In the genomic region with DNA sequence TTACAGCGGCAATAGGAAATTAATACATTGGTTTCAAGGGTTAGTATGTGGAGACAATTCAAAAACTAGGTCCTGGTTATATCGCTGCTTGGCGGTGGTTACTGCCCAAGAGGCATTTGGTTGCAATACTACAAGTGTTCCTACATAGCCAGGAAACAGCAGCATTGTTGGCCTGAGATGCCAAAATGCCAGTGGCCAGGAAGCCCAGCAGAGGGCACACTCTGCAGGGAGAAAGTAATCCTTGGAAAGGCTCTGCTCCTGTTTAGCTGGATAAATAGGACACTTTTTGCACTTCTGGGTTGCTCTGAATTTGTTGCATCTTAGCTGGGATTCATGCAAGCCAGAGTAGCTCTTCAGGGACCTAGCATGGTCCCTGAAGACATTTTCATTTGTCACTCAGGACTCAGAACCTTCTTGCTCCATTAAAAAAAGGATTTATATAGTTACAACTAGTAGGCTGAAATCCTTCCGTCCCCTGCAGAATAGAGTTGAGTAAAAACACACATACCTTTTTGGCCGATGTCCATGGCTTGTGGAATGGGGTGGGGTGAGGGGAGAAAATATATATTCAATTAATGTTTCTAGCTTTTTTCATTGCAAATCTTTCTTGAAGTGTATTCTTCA, we compare ENCODE assay signal across 9 cellular contexts. TPM values are rescaled to one million over a fixed set of nuclear protein-coding genes. Genes with fewer than 3 reads are reported as not detected.
A peak's percentile ranks its signal among the peaks of the same experiment; 100 is the strongest.
DNase-seq lines count a peak whose midpoint lies in the region; ATAC-seq, FAIRE-seq and TF ChIP-seq lines count a peak whose summit lies in the region.
"Had no signal": no experiment of that assay in that cellular context is flagged by ENCODE, and none has a peak within 500 bp of the region (broad histone marks: within the 10 kb centered on the region; RNA-seq: fewer than 3 reads in every experiment).

No MANE protein-coding gene starts in this region.

- in situ Hi-C loops in ACHN (cut with HindIII; ENCODE audit: low pct_ligation_motif_present, low pct_unique_long_range_greater_than_20kb, low sequenced_read_pairs) = no loop called here

- H3K36me3 Mint-ChIP-seq in brain = no peaks in the 10 kb centered on the region
- H3K36me3 Mint-ChIP-seq in stimulated activated effector memory CD8-positive, alpha-beta T cell treated with anti-CD3 and anti-CD28 coated beads, Interleukin-12 subunit alpha, Interleukin-12 subunit beta, amount 100 ng/mL, for 72 hours = no peaks in the 10 kb centered on the region
- H3K36me3 Mint-ChIP-seq in CD4-positive, alpha-beta memory T cell = no peaks in the 10 kb centered on the region

- DNase-seq in ACHN (peak; percentile 41), NCI-H2196 treated with DMSO at 0.1 percent for 48 hours (lab: John Stamatoyannopoulos, UW; ENCODE audit: unreplicated experiment) (peak; percentile 8), islet precursor cell (peak; percentile 71), urothelium cell line (ENCODE audit: low spot score) (peak; percentile 36)
- no peak for DNase-seq in stimulated activated effector memory CD8-positive, alpha-beta T cell treated with anti-CD3 and anti-CD28 coated beads, Interleukin-12 subunit alpha, Interleukin-12 subunit beta, amount 100 ng/mL, for 72 hours (ENCODE audit: low spot score in 2 of 2)
- no peak for DNase-seq in CD4-positive, alpha-beta memory T cell

- POLR2A ChIA-PET in CD4-positive, alpha-beta memory T cell (lab: Charles Lee; ENCODE audit: partially characterized antibody) = no interaction called here

- H3K4me1 ChIP-seq in CD4-positive, alpha-beta memory T cell (ENCODE audit: insufficient read depth, low read length) = no peaks in the 10 kb centered on the region

- TF ChIP-seq CTCF in GM12872 (IDR thresholded peaks at IDR 0.05; ENCODE audit: insufficient read depth, low read depth, low read length) = peak; percentile 66
- peak; percentile 74 for TF ChIP-seq CTCF in brain (conservative IDR thresholded peaks at IDR 0.05)

- H3K27ac ChIP-seq in CD4-positive, alpha-beta memory T cell (ENCODE audit: low read depth, low read length) = no peak overlapping the region

- H3K27ac Mint-ChIP-seq in brain = peak overlapping the region in 1 of 5 experiments; percentile 14
- H3K27ac Mint-ChIP-seq in stimulated activated effector memory CD8-positive, alpha-beta T cell treated with anti-CD3 and anti-CD28 coated beads, Interleukin-12 subunit alpha, Interleukin-12 subunit beta, amount 100 ng/mL, for 72 hours = no peak overlapping the region
- H3K27ac Mint-ChIP-seq in CD4-positive, alpha-beta memory T cell = no peak overlapping the region

- H3K36me3 ChIP-seq in CD4-positive, alpha-beta memory T cell (ENCODE audit: insufficient read depth, low read length) = no peaks in the 10 kb centered on the region

- H3K9me3 ChIP-seq in CD4-positive, alpha-beta memory T cell (ENCODE audit: control insufficient read depth in 1 of 2, low read length in 2 of 2) = no peaks in the 10 kb centered on the region

- CTCF ChIA-PET in CD4-positive, alpha-beta memory T cell (lab: Charles Lee; ENCODE audit: partially characterized antibody) = no interaction called here

- H3K4me1 Mint-ChIP-seq in brain = no peaks in the 10 kb centered on the region
- no peaks in the 10 kb centered on the region for H3K4me1 Mint-ChIP-seq in stimulated activated effector memory CD8-positive, alpha-beta T cell treated with anti-CD3 and anti-CD28 coated beads, Interleukin-12 subunit alpha, Interleukin-12 subunit beta, amount 100 ng/mL, for 72 hours
- H3K4me1 Mint-ChIP-seq in CD4-positive, alpha-beta memory T cell = no peaks in the 10 kb centered on the region

- H3K27me3 ChIP-seq in CD4-positive, alpha-beta memory T cell (ENCODE audit: insufficient read depth, low read length) = no peaks in the 10 kb centered on the region

- H3K4me3 ChIP-seq in CD4-positive, alpha-beta memory T cell (ENCODE audit: low read length in 2 of 2) = no peak overlapping the region

- intact Hi-C loops in CD4-positive, alpha-beta memory T cell (cut with micrococcal nuclease) = loop anchor here (5.0 kb wide), 1 partner anchor 524 kb away; no protein-coding TSS in a partner anchor

- peaks cover 8% of the 10 kb centered on the region for H3K27me3 Mint-ChIP-seq in brain
- peaks cover 9 to 13% of the 10 kb centered on the region in 2 donors for H3K27me3 Mint-ChIP-seq in CD4-positive, alpha-beta memory T cell

- ATAC-seq in stimulated activated effector memory CD8-positive, alpha-beta T cell treated with anti-CD3 and anti-CD28 coated beads, Interleukin-12 subunit alpha, Interleukin-12 subunit beta, amount 100 ng/mL, for 72 hours = no peak

- no peak for FAIRE-seq in urothelium cell line (lab: Jason Lieb, UNC)

- no peak overlapping the region for H3K4me3 Mint-ChIP-seq in brain
- H3K4me3 Mint-ChIP-seq in stimulated activated effector memory CD8-positive, alpha-beta T cell treated with anti-CD3 and anti-CD28 coated beads, Interleukin-12 subunit alpha, Interleukin-12 subunit beta, amount 100 ng/mL, for 72 hours = no peak overlapping the region
- H3K4me3 Mint-ChIP-seq in CD4-positive, alpha-beta memory T cell = no peak overlapping the region

- H3K9me3 Mint-ChIP-seq in brain = peaks cover 0 to 7% (median 0%) of the 10 kb centered on the region in 5 experiments
- H3K9me3 Mint-ChIP-seq in stimulated activated effector memory CD8-positive, alpha-beta T cell treated with anti-CD3 and anti-CD28 coated beads, Interleukin-12 subunit alpha, Interleukin-12 subunit beta, amount 100 ng/mL, for 72 hours = no peaks in the 10 kb centered on the region
- H3K9me3 Mint-ChIP-seq in CD4-positive, alpha-beta memory T cell = no peaks in the 10 kb centered on the region

RNA-seq across cellular contexts. Expression of a gene that starts 8.1 kb away (rescaled TPM):
- polyA plus RNA-seq in brain (ENCODE audit: insufficient read depth, low read depth, low replicate concordance) = not detected
- not detected for total RNA-seq in CD4-positive, alpha-beta memory T cell
- polyA plus RNA-seq in CD4-positive, alpha-beta memory T cell = not detected
- total RNA-seq: subcutaneous adipose tissue had no signal

RNA-seq across cellular contexts. Expression of a gene that starts 8.2 kb away (rescaled TPM):
- polyA plus RNA-seq in brain (ENCODE audit: insufficient read depth, low read depth, low replicate concordance) = 25.9 TPM
- total RNA-seq in CD4-positive, alpha-beta memory T cell = 10 to 100 TPM; 23.0 to 28.0 TPM
- polyA plus RNA-seq in CD4-positive, alpha-beta memory T cell = 10 to 100 TPM; 14.6 to 29.2 TPM

RNA-seq across cellular contexts. Expression of a gene that starts 53.8 kb away (rescaled TPM):
- polyA plus RNA-seq in brain (ENCODE audit: insufficient read depth, low read depth, low replicate concordance) = 15.1 TPM
- 10 to 100 TPM; 12.9 to 15.8 TPM for total RNA-seq in CD4-positive, alpha-beta memory T cell
- polyA plus RNA-seq in CD4-positive, alpha-beta memory T cell = 1 to 10 TPM; 7.8 to 8.8 TPM

Comparison
In these comparisons a context has a peak if more than half of its experiments do, and no peak if none do; other contexts are left out.
1. DNase-seq: peak in ACHN (single experiment), NCI-H2196 treated with DMSO at 0.1 percent for 48 hours (single experiment), islet precursor cell (single experiment) and urothelium cell line (single experiment); none in stimulated activated effector memory CD8-positive, alpha-beta T cell treated with anti-CD3 and anti-CD28 coated beads, Interleukin-12 subunit alpha, Interleukin-12 subunit beta, amount 100 ng/mL, for 72 hours (0 of 2) and CD4-positive, alpha-beta memory T cell (0 of 5).